ENCODE assay signal across 8 cellular contexts in the genomic region with DNA sequence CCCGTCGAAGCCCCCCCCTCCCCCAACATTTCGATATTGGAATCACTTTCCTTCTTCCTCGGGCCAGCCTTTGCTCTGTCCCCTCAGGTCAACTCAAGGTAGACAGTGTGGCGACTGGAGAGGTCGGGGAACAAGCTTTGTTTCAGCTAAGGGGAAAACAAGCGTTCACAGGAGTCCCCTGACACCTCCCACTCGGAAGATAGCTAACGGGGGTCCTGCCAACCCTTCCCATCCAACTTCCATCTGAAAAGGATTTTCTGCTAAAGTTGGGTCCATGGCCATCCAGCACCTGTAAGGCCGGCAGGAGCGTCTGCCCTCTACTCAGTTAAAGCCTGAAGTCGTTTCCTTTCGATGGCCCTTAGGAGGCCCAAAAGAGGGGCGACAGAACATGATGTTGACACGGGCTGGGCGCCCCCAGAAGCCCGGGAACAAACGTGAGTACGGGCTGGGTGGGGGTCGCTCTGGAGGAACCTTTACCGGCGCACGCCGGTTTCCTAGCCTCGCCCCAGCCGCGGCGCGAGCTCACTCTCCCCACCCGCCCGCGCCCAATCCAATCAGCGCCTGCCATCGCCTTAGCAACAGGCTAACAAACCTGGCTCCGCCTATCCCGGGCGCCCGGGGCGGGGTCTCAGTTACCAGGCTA. TPM values are rescaled to one million over a fixed set of nuclear protein-coding genes. Genes with fewer than 3 reads are reported as not detected.
DNase-seq lines count a peak whose midpoint lies in the region; ATAC-seq and TF ChIP-seq lines count a peak whose summit lies in the region.

No MANE protein-coding gene starts in this region.

- H3K4me3 ChIP-seq in AG09309 (ENCODE audit: control insufficient read depth, low read depth, low read length), result peak overlapping the region; percentile 62
- H3K4me3 ChIP-seq in kidney epithelial cell (ENCODE audit: low read depth, low read length), result peak overlapping the region; percentile 66

- DNase-seq in AG09309 (ENCODE audit: low read depth) (peak; percentile 75), NCI-H345 treated with DMSO at 0.1 percent for 48 hours (lab: John Stamatoyannopoulos, UW; ENCODE audit: unreplicated experiment) (peak; percentile 79), cerebellar cortex (ENCODE audit: low spot score) (peak; percentile 98), kidney epithelial cell (ENCODE audit: low read depth) (peak; percentile 76)
- peak; percentile 95 for DNase-seq in activated CD4-positive, CD25-positive, alpha-beta regulatory T cell treated with anti-CD3 and anti-CD28 coated beads, Interleukin-2, amount 50 U/mL, for 72 hours
- DNase-seq in stimulated activated CD4-positive, alpha-beta T cell treated with anti-CD3 and anti-CD28 coated beads, Interleukin-15, amount 100 ng/mL, for 1 hour (ENCODE audit: low read depth in 1 of 2, low spot score in 1 of 2), result peak; percentile 95 to 97

- ATAC-seq in GM19035 (IDR thresholded peaks at IDR 0.05; ENCODE audit: unreplicated experiment), result peak; percentile 42
- ATAC-seq in HG03342 (IDR thresholded peaks at IDR 0.05; ENCODE audit: unreplicated experiment), result peak; percentile 44

- H3K36me3 ChIP-seq in kidney epithelial cell (ENCODE audit: control insufficient read depth, insufficient read depth, low read length), result no peaks in the 10 kb centered on the region

- TF ChIP-seq CTCF in AG09309 (IDR thresholded peaks at IDR 0.05; ENCODE audit: control insufficient read depth, insufficient read depth, low read depth, low read length, missing control alignments) (no peak), kidney epithelial cell (IDR thresholded peaks at IDR 0.05; ENCODE audit: insufficient read depth, low read length, poor library complexity, severe bottlenecking) (no peak)

- H3K27me3 ChIP-seq in kidney epithelial cell (ENCODE audit: control insufficient read depth, insufficient read depth, low read length), result no peaks in the 10 kb centered on the region

RNA-seq across cellular contexts. Expression of a gene that starts 2.5 kb away (rescaled TPM):
- 35.2 and 39.1 TPM in 2 replicates for total RNA-seq in kidney epithelial cell

Comparison
In these comparisons a context has a peak if more than half of its experiments do, and no peak if none do; other contexts are left out.
1. Peak in every context shown above with its lines: DNase-seq, ATAC-seq and H3K4me3 ChIP-seq.